In the genomic region with DNA sequence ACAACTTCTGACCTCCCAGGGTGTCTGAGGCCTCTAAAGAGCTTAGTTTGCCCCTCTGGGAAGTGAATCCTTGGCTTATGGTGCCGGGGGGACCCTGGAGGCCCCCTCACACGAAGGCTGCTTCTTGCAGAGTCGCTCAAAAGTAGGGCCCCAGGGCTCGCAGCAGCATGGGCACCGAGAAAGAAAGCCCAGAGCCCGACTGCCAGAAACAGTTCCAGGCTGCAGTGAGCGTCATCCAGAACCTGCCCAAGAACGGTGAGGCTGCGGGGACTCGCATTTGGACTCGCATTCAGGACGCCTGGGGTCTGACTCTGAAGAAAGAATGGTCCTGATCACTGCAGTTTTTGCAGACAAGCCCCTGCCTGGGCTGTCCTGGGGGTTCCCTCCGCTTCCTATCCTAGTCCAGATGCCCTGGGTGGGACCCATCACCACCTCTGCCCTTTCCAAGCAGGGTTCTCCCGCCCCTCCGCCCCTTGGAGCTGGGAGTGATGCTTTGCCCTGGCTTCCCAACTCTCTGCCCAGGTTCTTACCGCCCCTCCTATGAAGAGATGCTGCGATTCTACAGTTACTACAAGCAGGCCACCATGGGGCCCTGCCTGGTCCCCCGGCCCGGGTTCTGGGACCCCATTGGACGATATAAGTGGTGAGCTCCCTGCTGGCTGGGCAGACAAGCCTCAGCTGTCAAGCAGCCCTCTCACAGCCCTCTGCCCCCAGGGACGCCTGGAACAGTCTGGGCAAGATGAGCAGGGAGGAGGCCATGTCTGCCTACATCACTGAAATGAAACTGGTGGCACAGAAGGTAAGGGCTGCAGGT, we compare ENCODE assay signal across 2 cellular contexts.
TF ChIP-seq lines count a peak whose summit lies in the region.

No MANE protein-coding gene starts in this region.

TF ChIP-seq in GM23338, 12 proteins besides CTCF, POLR2A, EP300 and RAD21 (continued from another document):
- TF ChIP-seq, protein P1, sequence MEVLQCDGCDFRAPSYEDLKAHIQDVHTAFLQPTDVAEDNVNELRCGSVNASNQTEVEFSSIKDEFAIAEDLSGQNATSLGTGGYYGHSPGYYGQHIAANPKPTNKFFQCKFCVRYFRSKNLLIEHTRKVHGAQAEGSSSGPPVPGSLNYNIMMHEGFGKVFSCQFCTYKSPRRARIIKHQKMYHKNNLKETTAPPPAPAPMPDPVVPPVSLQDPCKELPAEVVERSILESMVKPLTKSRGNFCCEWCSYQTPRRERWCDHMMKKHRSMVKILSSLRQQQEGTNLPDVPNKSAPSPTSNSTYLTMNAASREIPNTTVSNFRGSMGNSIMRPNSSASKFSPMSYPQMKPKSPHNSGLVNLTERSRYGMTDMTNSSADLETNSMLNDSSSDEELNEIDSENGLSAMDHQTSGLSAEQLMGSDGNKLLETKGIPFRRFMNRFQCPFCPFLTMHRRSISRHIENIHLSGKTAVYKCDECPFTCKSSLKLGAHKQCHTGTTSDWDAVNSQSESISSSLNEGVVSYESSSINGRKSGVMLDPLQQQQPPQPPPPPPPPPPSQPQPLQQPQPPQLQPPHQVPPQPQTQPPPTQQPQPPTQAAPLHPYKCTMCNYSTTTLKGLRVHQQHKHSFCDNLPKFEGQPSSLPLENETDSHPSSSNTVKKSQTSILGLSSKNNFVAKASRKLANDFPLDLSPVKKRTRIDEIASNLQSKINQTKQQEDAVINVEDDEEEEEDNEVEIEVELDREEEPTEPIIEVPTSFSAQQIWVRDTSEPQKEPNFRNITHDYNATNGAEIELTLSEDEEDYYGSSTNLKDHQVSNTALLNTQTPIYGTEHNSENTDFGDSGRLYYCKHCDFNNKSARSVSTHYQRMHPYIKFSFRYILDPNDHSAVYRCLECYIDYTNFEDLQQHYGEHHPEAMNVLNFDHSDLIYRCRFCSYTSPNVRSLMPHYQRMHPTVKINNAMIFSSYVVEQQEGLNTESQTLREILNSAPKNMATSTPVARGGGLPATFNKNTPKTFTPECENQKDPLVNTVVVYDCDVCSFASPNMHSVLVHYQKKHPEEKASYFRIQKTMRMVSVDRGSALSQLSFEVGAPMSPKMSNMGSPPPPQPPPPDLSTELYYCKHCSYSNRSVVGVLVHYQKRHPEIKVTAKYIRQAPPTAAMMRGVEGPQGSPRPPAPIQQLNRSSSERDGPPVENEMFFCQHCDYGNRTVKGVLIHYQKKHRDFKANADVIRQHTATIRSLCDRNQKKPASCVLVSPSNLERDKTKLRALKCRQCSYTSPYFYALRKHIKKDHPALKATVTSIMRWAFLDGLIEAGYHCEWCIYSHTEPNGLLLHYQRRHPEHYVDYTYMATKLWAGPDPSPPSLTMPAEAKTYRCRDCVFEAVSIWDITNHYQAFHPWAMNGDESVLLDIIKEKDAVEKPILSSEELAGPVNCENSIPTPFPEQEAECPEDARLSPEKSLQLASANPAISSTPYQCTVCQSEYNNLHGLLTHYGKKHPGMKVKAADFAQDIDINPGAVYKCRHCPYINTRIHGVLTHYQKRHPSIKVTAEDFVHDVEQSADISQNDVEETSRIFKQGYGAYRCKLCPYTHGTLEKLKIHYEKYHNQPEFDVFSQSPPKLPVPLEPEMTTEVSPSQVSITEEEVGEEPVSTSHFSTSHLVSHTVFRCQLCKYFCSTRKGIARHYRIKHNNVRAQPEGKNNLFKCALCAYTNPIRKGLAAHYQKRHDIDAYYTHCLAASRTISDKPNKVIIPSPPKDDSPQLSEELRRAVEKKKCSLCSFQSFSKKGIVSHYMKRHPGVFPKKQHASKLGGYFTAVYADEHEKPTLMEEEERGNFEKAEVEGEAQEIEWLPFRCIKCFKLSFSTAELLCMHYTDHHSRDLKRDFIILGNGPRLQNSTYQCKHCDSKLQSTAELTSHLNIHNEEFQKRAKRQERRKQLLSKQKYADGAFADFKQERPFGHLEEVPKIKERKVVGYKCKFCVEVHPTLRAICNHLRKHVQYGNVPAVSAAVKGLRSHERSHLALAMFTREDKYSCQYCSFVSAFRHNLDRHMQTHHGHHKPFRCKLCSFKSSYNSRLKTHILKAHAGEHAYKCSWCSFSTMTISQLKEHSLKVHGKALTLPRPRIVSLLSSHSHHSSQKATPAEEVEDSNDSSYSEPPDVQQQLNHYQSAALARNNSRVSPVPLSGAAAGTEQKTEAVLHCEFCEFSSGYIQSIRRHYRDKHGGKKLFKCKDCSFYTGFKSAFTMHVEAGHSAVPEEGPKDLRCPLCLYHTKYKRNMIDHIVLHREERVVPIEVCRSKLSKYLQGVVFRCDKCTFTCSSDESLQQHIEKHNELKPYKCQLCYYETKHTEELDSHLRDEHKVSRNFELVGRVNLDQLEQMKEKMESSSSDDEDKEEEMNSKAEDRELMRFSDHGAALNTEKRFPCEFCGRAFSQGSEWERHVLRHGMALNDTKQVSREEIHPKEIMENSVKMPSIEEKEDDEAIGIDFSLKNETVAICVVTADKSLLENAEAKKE (CRISPR knock-in tag; IDR thresholded peaks at IDR 0.05) = no peak
- TF ChIP-seq JUNB (IDR thresholded peaks at IDR 0.05; ENCODE audit: unreplicated experiment) (no peak), EZH2 (IDR thresholded peaks at IDR 0.05; ENCODE audit: low read depth, unreplicated experiment) (no peak), CREB1 (CRISPR knock-in tag; IDR thresholded peaks at IDR 0.05; ENCODE audit: low read depth) (no peak), POLR2AphosphoS5 (IDR thresholded peaks at IDR 0.05; ENCODE audit: low read depth) (no peak), ZNF331 (CRISPR knock-in tag; IDR thresholded peaks at IDR 0.05; ENCODE audit: low read depth) (no peak)
- TF ChIP-seq, protein P2, sequence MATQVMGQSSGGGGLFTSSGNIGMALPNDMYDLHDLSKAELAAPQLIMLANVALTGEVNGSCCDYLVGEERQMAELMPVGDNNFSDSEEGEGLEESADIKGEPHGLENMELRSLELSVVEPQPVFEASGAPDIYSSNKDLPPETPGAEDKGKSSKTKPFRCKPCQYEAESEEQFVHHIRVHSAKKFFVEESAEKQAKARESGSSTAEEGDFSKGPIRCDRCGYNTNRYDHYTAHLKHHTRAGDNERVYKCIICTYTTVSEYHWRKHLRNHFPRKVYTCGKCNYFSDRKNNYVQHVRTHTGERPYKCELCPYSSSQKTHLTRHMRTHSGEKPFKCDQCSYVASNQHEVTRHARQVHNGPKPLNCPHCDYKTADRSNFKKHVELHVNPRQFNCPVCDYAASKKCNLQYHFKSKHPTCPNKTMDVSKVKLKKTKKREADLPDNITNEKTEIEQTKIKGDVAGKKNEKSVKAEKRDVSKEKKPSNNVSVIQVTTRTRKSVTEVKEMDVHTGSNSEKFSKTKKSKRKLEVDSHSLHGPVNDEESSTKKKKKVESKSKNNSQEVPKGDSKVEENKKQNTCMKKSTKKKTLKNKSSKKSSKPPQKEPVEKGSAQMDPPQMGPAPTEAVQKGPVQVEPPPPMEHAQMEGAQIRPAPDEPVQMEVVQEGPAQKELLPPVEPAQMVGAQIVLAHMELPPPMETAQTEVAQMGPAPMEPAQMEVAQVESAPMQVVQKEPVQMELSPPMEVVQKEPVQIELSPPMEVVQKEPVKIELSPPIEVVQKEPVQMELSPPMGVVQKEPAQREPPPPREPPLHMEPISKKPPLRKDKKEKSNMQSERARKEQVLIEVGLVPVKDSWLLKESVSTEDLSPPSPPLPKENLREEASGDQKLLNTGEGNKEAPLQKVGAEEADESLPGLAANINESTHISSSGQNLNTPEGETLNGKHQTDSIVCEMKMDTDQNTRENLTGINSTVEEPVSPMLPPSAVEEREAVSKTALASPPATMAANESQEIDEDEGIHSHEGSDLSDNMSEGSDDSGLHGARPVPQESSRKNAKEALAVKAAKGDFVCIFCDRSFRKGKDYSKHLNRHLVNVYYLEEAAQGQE (IDR thresholded peaks at IDR 0.05; ENCODE audit: unreplicated experiment) = no peak

TF ChIP-seq in WTC11, 78 proteins besides CTCF, POLR2A, EP300 and RAD21 (continued from another document):
- TF ChIP-seq, protein P3, sequence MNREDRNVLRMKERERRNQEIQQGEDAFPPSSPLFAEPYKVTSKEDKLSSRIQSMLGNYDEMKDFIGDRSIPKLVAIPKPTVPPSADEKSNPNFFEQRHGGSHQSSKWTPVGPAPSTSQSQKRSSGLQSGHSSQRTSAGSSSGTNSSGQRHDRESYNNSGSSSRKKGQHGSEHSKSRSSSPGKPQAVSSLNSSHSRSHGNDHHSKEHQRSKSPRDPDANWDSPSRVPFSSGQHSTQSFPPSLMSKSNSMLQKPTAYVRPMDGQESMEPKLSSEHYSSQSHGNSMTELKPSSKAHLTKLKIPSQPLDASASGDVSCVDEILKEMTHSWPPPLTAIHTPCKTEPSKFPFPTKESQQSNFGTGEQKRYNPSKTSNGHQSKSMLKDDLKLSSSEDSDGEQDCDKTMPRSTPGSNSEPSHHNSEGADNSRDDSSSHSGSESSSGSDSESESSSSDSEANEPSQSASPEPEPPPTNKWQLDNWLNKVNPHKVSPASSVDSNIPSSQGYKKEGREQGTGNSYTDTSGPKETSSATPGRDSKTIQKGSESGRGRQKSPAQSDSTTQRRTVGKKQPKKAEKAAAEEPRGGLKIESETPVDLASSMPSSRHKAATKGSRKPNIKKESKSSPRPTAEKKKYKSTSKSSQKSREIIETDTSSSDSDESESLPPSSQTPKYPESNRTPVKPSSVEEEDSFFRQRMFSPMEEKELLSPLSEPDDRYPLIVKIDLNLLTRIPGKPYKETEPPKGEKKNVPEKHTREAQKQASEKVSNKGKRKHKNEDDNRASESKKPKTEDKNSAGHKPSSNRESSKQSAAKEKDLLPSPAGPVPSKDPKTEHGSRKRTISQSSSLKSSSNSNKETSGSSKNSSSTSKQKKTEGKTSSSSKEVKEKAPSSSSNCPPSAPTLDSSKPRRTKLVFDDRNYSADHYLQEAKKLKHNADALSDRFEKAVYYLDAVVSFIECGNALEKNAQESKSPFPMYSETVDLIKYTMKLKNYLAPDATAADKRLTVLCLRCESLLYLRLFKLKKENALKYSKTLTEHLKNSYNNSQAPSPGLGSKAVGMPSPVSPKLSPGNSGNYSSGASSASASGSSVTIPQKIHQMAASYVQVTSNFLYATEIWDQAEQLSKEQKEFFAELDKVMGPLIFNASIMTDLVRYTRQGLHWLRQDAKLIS (CRISPR knock-in tag; IDR thresholded peaks at IDR 0.05; ENCODE audit: borderline replicate concordance) = no peak
- TF ChIP-seq, protein P4, sequence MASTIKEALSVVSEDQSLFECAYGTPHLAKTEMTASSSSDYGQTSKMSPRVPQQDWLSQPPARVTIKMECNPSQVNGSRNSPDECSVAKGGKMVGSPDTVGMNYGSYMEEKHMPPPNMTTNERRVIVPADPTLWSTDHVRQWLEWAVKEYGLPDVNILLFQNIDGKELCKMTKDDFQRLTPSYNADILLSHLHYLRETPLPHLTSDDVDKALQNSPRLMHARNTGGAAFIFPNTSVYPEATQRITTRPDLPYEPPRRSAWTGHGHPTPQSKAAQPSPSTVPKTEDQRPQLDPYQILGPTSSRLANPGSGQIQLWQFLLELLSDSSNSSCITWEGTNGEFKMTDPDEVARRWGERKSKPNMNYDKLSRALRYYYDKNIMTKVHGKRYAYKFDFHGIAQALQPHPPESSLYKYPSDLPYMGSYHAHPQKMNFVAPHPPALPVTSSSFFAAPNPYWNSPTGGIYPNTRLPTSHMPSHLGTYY (CRISPR knock-in tag; IDR thresholded peaks at IDR 0.05) = no peak
- TF ChIP-seq TEAD4 (CRISPR knock-in tag; IDR thresholded peaks at IDR 0.05) (no peak), NFATC4 (CRISPR knock-in tag; IDR thresholded peaks at IDR 0.05) (no peak), RELA (CRISPR knock-in tag; IDR thresholded peaks at IDR 0.05; ENCODE audit: borderline replicate concordance) (no peak), KAT7 (CRISPR knock-in tag; IDR thresholded peaks at IDR 0.05; ENCODE audit: borderline replicate concordance) (no peak), SMAD3 (CRISPR knock-in tag; IDR thresholded peaks at IDR 0.05; ENCODE audit: borderline replicate concordance) (no peak), IRF2 (CRISPR knock-in tag; IDR thresholded peaks at IDR 0.05; ENCODE audit: borderline replicate concordance, low read depth) (no peak)
- TF ChIP-seq, protein P5, sequence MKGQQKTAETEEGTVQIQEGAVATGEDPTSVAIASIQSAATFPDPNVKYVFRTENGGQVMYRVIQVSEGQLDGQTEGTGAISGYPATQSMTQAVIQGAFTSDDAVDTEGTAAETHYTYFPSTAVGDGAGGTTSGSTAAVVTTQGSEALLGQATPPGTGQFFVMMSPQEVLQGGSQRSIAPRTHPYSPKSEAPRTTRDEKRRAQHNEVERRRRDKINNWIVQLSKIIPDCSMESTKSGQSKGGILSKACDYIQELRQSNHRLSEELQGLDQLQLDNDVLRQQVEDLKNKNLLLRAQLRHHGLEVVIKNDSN (CRISPR knock-in tag; IDR thresholded peaks at IDR 0.05) = no peak
- TF ChIP-seq, protein P6, sequence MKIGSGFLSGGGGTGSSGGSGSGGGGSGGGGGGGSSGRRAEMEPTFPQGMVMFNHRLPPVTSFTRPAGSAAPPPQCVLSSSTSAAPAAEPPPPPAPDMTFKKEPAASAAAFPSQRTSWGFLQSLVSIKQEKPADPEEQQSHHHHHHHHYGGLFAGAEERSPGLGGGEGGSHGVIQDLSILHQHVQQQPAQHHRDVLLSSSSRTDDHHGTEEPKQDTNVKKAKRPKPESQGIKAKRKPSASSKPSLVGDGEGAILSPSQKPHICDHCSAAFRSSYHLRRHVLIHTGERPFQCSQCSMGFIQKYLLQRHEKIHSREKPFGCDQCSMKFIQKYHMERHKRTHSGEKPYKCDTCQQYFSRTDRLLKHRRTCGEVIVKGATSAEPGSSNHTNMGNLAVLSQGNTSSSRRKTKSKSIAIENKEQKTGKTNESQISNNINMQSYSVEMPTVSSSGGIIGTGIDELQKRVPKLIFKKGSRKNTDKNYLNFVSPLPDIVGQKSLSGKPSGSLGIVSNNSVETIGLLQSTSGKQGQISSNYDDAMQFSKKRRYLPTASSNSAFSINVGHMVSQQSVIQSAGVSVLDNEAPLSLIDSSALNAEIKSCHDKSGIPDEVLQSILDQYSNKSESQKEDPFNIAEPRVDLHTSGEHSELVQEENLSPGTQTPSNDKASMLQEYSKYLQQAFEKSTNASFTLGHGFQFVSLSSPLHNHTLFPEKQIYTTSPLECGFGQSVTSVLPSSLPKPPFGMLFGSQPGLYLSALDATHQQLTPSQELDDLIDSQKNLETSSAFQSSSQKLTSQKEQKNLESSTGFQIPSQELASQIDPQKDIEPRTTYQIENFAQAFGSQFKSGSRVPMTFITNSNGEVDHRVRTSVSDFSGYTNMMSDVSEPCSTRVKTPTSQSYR (CRISPR knock-in tag; IDR thresholded peaks at IDR 0.05) = no peak
- TF ChIP-seq, protein P7, sequence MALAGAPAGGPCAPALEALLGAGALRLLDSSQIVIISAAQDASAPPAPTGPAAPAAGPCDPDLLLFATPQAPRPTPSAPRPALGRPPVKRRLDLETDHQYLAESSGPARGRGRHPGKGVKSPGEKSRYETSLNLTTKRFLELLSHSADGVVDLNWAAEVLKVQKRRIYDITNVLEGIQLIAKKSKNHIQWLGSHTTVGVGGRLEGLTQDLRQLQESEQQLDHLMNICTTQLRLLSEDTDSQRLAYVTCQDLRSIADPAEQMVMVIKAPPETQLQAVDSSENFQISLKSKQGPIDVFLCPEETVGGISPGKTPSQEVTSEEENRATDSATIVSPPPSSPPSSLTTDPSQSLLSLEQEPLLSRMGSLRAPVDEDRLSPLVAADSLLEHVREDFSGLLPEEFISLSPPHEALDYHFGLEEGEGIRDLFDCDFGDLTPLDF (CRISPR knock-in tag; IDR thresholded peaks at IDR 0.05) = no peak
- TF ChIP-seq, protein P8, sequence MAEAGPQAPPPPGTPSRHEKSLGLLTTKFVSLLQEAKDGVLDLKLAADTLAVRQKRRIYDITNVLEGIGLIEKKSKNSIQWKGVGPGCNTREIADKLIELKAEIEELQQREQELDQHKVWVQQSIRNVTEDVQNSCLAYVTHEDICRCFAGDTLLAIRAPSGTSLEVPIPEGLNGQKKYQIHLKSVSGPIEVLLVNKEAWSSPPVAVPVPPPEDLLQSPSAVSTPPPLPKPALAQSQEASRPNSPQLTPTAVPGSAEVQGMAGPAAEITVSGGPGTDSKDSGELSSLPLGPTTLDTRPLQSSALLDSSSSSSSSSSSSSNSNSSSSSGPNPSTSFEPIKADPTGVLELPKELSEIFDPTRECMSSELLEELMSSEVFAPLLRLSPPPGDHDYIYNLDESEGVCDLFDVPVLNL (CRISPR knock-in tag; IDR thresholded peaks at IDR 0.05; ENCODE audit: borderline replicate concordance, low read depth) = no peak
TF ChIP-seq in WTC11: peak in this region for 0.
